In the genomic region with DNA sequence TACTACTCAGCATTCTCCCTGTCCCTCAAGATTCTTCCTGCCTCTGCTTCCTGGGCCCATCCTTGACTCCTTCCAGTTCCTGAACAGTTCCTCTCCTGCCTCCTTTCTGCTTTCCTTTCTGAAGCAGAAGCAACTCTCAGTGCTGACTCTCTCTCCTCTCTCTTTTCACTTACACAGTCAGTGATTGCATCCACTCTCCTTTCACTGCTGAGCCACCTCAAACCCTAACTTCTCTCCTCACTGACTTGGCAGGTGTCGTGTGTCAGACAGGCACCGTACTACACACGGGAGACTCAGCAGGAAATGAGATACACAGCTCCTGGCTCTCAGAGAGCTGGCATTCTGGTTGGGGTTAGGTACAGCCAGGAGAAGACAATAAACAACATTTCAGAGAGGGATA, we compare ENCODE assay signal across 19 cellular contexts. TPM values are rescaled to one million over a fixed set of nuclear protein-coding genes. Genes with fewer than 3 reads are reported as not detected.
A peak's percentile ranks its signal among the peaks of the same experiment; 100 is the strongest.
DNase-seq lines count a peak whose midpoint lies in the region; ATAC-seq and TF ChIP-seq lines count a peak whose summit lies in the region.
"Had no signal": no experiment of that assay in that cellular context is flagged by ENCODE, and none has a peak within 500 bp of the region (broad histone marks: within the 10 kb centered on the region; RNA-seq: fewer than 3 reads in every experiment).

No MANE protein-coding gene starts in this region.

- no peak overlapping the region for H3K4me3 Mint-ChIP-seq in activated naive CD8-positive, alpha-beta T cell
- no peak overlapping the region for H3K4me3 Mint-ChIP-seq in activated naive CD8-positive, alpha-beta T cell treated with anti-CD3 and anti-CD28 coated beads for 36 hours
- no peak overlapping the region for H3K4me3 Mint-ChIP-seq in T-helper 17 cell
- no peak overlapping the region for H3K4me3 Mint-ChIP-seq in stimulated activated naive B cell treated with anti-CD40 and anti-IgM and Interleukin-4, amounts not matched to agents 10 μg/mL and 1 μg/mL and 100 μg/mL, for 72 hours

- peak overlapping the region; percentile 17 for H3K27ac Mint-ChIP-seq in activated naive CD8-positive, alpha-beta T cell
- no peak overlapping the region for H3K27ac Mint-ChIP-seq in activated naive CD8-positive, alpha-beta T cell treated with anti-CD3 and anti-CD28 coated beads for 36 hours
- peak overlapping the region; percentile 93 for H3K27ac Mint-ChIP-seq in T-helper 17 cell
- peak overlapping the region; percentile 21 for H3K27ac Mint-ChIP-seq in stimulated activated naive B cell treated with anti-CD40 and anti-IgM and Interleukin-4, amounts not matched to agents 10 μg/mL and 1 μg/mL and 100 μg/mL, for 72 hours

- H3K4me1 Mint-ChIP-seq in activated naive CD8-positive, alpha-beta T cell (ENCODE audit: low read depth), result peaks cover 33% of the 10 kb centered on the region
- H3K4me1 Mint-ChIP-seq in activated naive CD8-positive, alpha-beta T cell treated with anti-CD3 and anti-CD28 coated beads for 36 hours, result peaks cover 18% of the 10 kb centered on the region
- H3K4me1 Mint-ChIP-seq in T-helper 17 cell, result peaks cover 27% of the 10 kb centered on the region
- peaks cover 19% of the 10 kb centered on the region in 2 donors for H3K4me1 Mint-ChIP-seq in stimulated activated naive B cell treated with anti-CD40 and anti-IgM and Interleukin-4, amounts not matched to agents 10 μg/mL and 1 μg/mL and 100 μg/mL, for 72 hours

- H3K27ac ChIP-seq in right atrium auricular region, result no peak overlapping the region
- H3K27ac ChIP-seq: BLaER1, stomach had no signal

- H3K27me3 ChIP-seq in right atrium auricular region, result no peaks in the 10 kb centered on the region
- H3K27me3 ChIP-seq: BLaER1, stomach had no signal

- H3K4me3 ChIP-seq in epithelial cell of esophagus (ENCODE audit: low read length) (no peak overlapping the region), right atrium auricular region (no peak overlapping the region)
- H3K4me3 ChIP-seq: BLaER1, stomach had no signal

- H3K27me3 Mint-ChIP-seq in activated naive CD8-positive, alpha-beta T cell, result no peaks in the 10 kb centered on the region
- H3K27me3 Mint-ChIP-seq in activated naive CD8-positive, alpha-beta T cell treated with anti-CD3 and anti-CD28 coated beads for 36 hours, result no peaks in the 10 kb centered on the region
- H3K27me3 Mint-ChIP-seq in T-helper 17 cell, result no peaks in the 10 kb centered on the region
- H3K27me3 Mint-ChIP-seq in stimulated activated naive B cell treated with anti-CD40 and anti-IgM and Interleukin-4, amounts not matched to agents 10 μg/mL and 1 μg/mL and 100 μg/mL, for 72 hours, result no peaks in the 10 kb centered on the region

- H3K36me3 ChIP-seq in right atrium auricular region, result peaks cover 66% of the 10 kb centered on the region

- no peak for TF ChIP-seq CTCF in epithelial cell of esophagus (IDR thresholded peaks at IDR 0.05; ENCODE audit: insufficient read depth, low read depth, low read length, missing control alignments)
- no peak for TF ChIP-seq CTCF in right atrium auricular region (IDR thresholded peaks at IDR 0.05)

- peaks cover 2% of the 10 kb centered on the region for H3K36me3 Mint-ChIP-seq in activated naive CD8-positive, alpha-beta T cell
- H3K36me3 Mint-ChIP-seq in activated naive CD8-positive, alpha-beta T cell treated with anti-CD3 and anti-CD28 coated beads for 36 hours, result peaks cover 8% of the 10 kb centered on the region
- H3K36me3 Mint-ChIP-seq in T-helper 17 cell (ENCODE audit: low read depth), result peaks cover 16% of the 10 kb centered on the region
- peaks cover 19 to 35% of the 10 kb centered on the region in 2 donors for H3K36me3 Mint-ChIP-seq in stimulated activated naive B cell treated with anti-CD40 and anti-IgM and Interleukin-4, amounts not matched to agents 10 μg/mL and 1 μg/mL and 100 μg/mL, for 72 hours

- ATAC-seq in T-helper 17 cell, result no peak
- no peak for ATAC-seq in stimulated activated naive B cell treated with anti-CD40 and anti-IgM and Interleukin-4, amounts not matched to agents 10 μg/mL and 1 μg/mL and 100 μg/mL, for 72 hours (replicated peaks)
- ATAC-seq: HCT116 had no signal

- no peaks in the 10 kb centered on the region for H3K9me3 ChIP-seq in T-helper 17 cell (ENCODE audit: control insufficient read depth, low read length, poor library complexity, severe bottlenecking)
- no peaks in the 10 kb centered on the region for H3K9me3 ChIP-seq in right atrium auricular region
- H3K9me3 ChIP-seq: BLaER1, stomach had no signal

- DNase-seq in activated naive CD8-positive, alpha-beta T cell treated with anti-CD3 and anti-CD28 coated beads for 36 hours, result no peak
- DNase-seq in T-helper 17 cell (no peak), epithelial cell of esophagus (ENCODE audit: low read depth) (peak; percentile 27), HK-2 (ENCODE audit: unreplicated experiment) (no peak), right atrium auricular region (ENCODE audit: low spot score) (no peak), D341Med (ENCODE audit: low spot score) (no peak)
- DNase-seq in stimulated activated naive B cell treated with anti-CD40 and anti-IgM and Interleukin-4, amounts not matched to agents 10 μg/mL and 1 μg/mL and 100 μg/mL, for 72 hours, result no peak
- DNase-seq: dermis blood vessel endothelial cell; GDM1; MV-4-11; NCI-H446 treated with DMSO at 0.1 percent for 48 hours; retina; stimulated activated CD4-positive, alpha-beta T cell treated with anti-CD3 and anti-CD28 coated beads, Interleukin-4, amount 100 ng/mL, for 4 hours; stomach had no signal

- H3K4me1 ChIP-seq in right atrium auricular region, result peaks cover 0 to 22% of the 10 kb centered on the region in 2 donors

- H3K9me3 Mint-ChIP-seq in activated naive CD8-positive, alpha-beta T cell (ENCODE audit: low read depth), result no peaks in the 10 kb centered on the region
- H3K9me3 Mint-ChIP-seq in activated naive CD8-positive, alpha-beta T cell treated with anti-CD3 and anti-CD28 coated beads for 36 hours, result no peaks in the 10 kb centered on the region
- no peaks in the 10 kb centered on the region for H3K9me3 Mint-ChIP-seq in stimulated activated naive B cell treated with anti-CD40 and anti-IgM and Interleukin-4, amounts not matched to agents 10 μg/mL and 1 μg/mL and 100 μg/mL, for 72 hours

RNA-seq across cellular contexts. Expression of gene ABHD16A, which starts 5.6 kb away (rescaled TPM):
- total RNA-seq in activated naive CD8-positive, alpha-beta T cell treated with anti-CD3 and anti-CD28 coated beads for 36 hours, result 10 to 100 TPM; 33.3 to 35.8 TPM
- total RNA-seq in T-helper 17 cell, result 10 to 100 TPM; 57.8 to 75.1 TPM
- 10 to 100 TPM; 22.7 to 29.4 TPM for total RNA-seq in right atrium auricular region

RNA-seq across cellular contexts. Expression of gene LY6G6F, which starts 9.1 kb away (rescaled TPM):
- total RNA-seq in activated naive CD8-positive, alpha-beta T cell treated with anti-CD3 and anti-CD28 coated beads for 36 hours, result not detected
- total RNA-seq in T-helper 17 cell, result 10 to 100 TPM in 1 of 2 donors, 1 to 10 TPM in 1; 1.6 to 29.1 TPM
- not detected for total RNA-seq in right atrium auricular region
- total RNA-seq: dermis blood vessel endothelial cell; mucosa of gallbladder; stomach; T-helper 1 cell treated with Interleukin-12 subunit alpha and Interleukin-12 subunit beta and Interleukin-4 antibody, amounts not matched to agents 30 ng/mL and 1 ng/mL, for 36 hours had no signal

RNA-seq across cellular contexts. Expression of gene LY6G5C, which starts 16.7 kb away (rescaled TPM):
- total RNA-seq in activated naive CD8-positive, alpha-beta T cell treated with anti-CD3 and anti-CD28 coated beads for 36 hours, result 1 to 10 TPM; 2.3 to 2.4 TPM
- 1 to 10 TPM; 3.8 to 4.6 TPM for total RNA-seq in T-helper 17 cell
- total RNA-seq in right atrium auricular region, result 1 to 10 TPM; 1.2 to 4.9 TPM
- total RNA-seq: stomach had no signal

RNA-seq across cellular contexts. Expression of gene LY6G6D, which starts 17.6 kb away (rescaled TPM):
- not detected for total RNA-seq in activated naive CD8-positive, alpha-beta T cell treated with anti-CD3 and anti-CD28 coated beads for 36 hours
- total RNA-seq in T-helper 17 cell, result not detected
- total RNA-seq in right atrium auricular region, result not detected
- total RNA-seq: dermis blood vessel endothelial cell; mucosa of gallbladder; stomach; T-helper 1 cell treated with Interleukin-12 subunit alpha and Interleukin-12 subunit beta and Interleukin-4 antibody, amounts not matched to agents 30 ng/mL and 1 ng/mL, for 36 hours had no signal

RNA-seq across cellular contexts. Expression of gene LY6G6C, which starts 24.0 kb away (rescaled TPM):
- not detected for total RNA-seq in activated naive CD8-positive, alpha-beta T cell treated with anti-CD3 and anti-CD28 coated beads for 36 hours
- total RNA-seq in T-helper 17 cell, result not detected
- 1 to 10 TPM in 1 of 2 donors, not detected in 1; 1.3 TPM for total RNA-seq in right atrium auricular region
- total RNA-seq: dermis blood vessel endothelial cell; mucosa of gallbladder; stomach; T-helper 1 cell treated with Interleukin-12 subunit alpha and Interleukin-12 subunit beta and Interleukin-4 antibody, amounts not matched to agents 30 ng/mL and 1 ng/mL, for 36 hours had no signal
